ENCODE assay signal across 8 cellular contexts in the genomic region with DNA sequence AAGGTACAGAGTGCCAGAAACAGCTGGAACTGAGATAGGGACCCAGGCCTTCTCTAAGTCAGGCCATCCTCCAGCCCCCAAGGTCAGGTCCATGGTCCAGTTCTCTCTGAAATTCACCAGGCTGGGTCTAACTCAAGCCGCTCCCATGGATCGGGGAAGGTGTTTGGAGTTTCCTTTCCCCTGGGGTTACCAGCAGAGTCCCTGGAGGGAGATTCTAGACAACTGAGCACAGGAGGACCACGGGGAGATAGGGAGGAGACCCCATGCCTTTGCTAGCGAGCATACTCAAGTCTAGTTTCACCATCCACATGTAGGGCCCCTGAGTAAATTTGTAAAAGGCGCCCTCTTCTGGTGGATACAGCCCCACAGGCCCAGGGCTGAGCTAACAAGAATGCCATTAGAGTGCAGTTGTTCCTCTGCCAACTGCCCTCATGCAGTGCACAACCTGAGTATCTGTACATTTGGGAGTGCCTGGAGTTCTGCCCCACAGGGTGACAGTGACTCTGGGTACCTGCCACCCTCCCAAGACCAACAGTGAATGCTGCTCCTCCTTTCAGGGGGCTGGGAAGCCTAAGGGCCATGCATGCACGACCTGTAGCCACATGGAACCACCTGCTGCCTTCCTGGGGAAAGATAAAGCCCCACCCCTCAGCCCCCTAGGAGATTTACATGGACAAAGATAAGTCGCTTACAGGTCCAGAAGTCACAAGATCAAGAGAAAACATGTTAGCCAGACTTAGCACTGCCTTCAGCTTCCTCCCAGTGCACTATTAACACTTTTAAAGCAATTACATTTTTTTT.
DNase-seq lines count a peak whose midpoint lies in the region; ATAC-seq and TF ChIP-seq lines count a peak whose summit lies in the region.

No MANE protein-coding gene starts in this region.

- in situ Hi-C loops in astrocyte of the spinal cord (cut with HindIII; ENCODE audit: low sequenced_read_pairs), result no loop called here

- H3K4me3 ChIP-seq in AG04449 (ENCODE audit: low read depth, low read length), result no peak overlapping the region
- H3K4me3 ChIP-seq in astrocyte of the spinal cord (ENCODE audit: low read depth, low read length), result no peak overlapping the region

- CTCF ChIA-PET in AG04449 (lab: Yijun Ruan, JAX), result interaction anchor here (0.6 to 9.4 kb wide), 34 partner anchors 9 to 666 kb away, joined by 3 to 93 read pairs (median 4); no protein-coding TSS in a partner anchor

- peak; percentile 77 for TF ChIP-seq CTCF in AG04449 (IDR thresholded peaks at IDR 0.05; ENCODE audit: insufficient read depth, low read length, missing control alignments)
- TF ChIP-seq CTCF in GM12873 (IDR thresholded peaks at IDR 0.05; ENCODE audit: insufficient read depth, low read depth, low read length, missing control alignments), result peak; percentile 88
- TF ChIP-seq CTCF in astrocyte of the spinal cord (IDR thresholded peaks at IDR 0.05; ENCODE audit: low read depth, low read length), result peak; percentile 89

- no peak for DNase-seq in AG04449 (ENCODE audit: low read depth, low spot score)
- DNase-seq in KG1 (lab: John Stamatoyannopoulos, UW), result peak; percentile 78
- peak; percentile 19 for DNase-seq in T follicular helper cell (ENCODE audit: low read depth)
- peak; percentile 69 for DNase-seq in astrocyte of the spinal cord (ENCODE audit: low read depth, low spot score)
- peak; percentile 78 for DNase-seq in iPS-NIHi7 (ENCODE audit: extremely low spot score)
- peak; percentile 47 to 72 (median 53) for DNase-seq in stimulated activated CD4-positive, alpha-beta T cell treated with anti-CD3 and anti-CD28 coated beads, Interleukin-12 subunit alpha, Interleukin-12 subunit beta, amount 100 ng/mL, for 48 hours (ENCODE audit: low read depth in 2 of 3, low spot score in 1 of 3)

- POLR2A ChIA-PET in AG04449 (lab: Yijun Ruan, JAX), result interaction anchor here (1.5 kb wide), 1 partner anchor 90 kb away, joined by 3 read pairs; no protein-coding TSS in a partner anchor

- ATAC-seq in GM21528 (IDR thresholded peaks at IDR 0.05; ENCODE audit: low FRiP score, unreplicated experiment), result no peak
